Comparison of ENCODE assay signal across 1 cellular context in the genomic region with DNA sequence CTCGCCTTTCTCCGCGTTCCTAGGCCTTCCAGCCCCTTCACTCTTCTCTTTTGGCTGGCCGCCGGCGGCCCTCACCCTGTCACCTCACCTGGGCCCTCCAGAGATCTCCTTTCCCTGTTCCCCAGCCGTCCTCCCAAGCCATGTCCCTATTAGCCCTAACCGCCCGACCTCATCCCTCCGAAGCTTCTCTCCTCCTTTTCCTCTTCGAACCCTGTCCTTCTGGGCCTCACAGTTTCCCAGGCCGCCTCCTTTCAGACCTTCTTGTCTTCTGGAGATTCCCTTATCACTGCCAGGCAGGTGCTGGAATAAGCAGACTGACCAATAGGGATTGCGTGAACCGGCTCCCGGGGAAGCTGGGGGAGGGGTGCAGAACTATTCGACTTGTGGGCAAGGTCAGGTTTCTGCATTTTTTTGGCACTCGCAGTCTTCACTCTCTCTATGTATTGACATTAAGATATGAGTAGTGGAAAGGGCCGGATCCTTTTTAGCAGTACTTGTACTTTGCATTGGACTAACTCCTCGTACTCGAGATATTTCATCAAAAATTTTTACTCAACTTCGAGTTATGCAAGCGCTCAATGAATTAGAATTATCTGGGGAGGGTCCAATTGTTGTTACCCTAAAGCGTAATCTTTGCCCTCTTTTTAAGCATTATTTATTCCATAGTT.
A peak's percentile ranks its signal among the peaks of the same experiment; 100 is the strongest.
TF ChIP-seq lines count a peak whose summit lies in the region.

No MANE protein-coding gene starts in this region.

TF ChIP-seq in K562, 482 proteins besides CTCF, POLR2A, EP300 and RAD21 (continued from another document and continues in another):
- TF ChIP-seq, protein P1, sequence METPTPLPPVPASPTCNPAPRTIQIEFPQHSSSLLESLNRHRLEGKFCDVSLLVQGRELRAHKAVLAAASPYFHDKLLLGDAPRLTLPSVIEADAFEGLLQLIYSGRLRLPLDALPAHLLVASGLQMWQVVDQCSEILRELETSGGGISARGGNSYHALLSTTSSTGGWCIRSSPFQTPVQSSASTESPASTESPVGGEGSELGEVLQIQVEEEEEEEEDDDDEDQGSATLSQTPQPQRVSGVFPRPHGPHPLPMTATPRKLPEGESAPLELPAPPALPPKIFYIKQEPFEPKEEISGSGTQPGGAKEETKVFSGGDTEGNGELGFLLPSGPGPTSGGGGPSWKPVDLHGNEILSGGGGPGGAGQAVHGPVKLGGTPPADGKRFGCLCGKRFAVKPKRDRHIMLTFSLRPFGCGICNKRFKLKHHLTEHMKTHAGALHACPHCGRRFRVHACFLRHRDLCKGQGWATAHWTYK (CRISPR knock-in tag; IDR thresholded peaks at IDR 0.05) = 0 out of 2 replicates have a peak, but pooled peaks have one; percentile 53
- peak; percentile 81 for TF ChIP-seq ESRRA (IDR thresholded peaks at IDR 0.05; ENCODE audit: borderline replicate concordance, low read depth)
- TF ChIP-seq, protein P2, sequence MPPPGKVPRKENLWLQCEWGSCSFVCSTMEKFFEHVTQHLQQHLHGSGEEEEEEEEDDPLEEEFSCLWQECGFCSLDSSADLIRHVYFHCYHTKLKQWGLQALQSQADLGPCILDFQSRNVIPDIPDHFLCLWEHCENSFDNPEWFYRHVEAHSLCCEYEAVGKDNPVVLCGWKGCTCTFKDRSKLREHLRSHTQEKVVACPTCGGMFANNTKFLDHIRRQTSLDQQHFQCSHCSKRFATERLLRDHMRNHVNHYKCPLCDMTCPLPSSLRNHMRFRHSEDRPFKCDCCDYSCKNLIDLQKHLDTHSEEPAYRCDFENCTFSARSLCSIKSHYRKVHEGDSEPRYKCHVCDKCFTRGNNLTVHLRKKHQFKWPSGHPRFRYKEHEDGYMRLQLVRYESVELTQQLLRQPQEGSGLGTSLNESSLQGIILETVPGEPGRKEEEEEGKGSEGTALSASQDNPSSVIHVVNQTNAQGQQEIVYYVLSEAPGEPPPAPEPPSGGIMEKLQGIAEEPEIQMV (tag; conservative IDR thresholded peaks at IDR 0.05; ENCODE audit: low read depth) = no peak
- TF ChIP-seq NCOA1 (IDR thresholded peaks at IDR 0.05; ENCODE audit: low read depth) = peak; percentile 82; the same call in 1 of the 2 replicates
- no peak for TF ChIP-seq IFI16 (CRISPR knock-in tag; IDR thresholded peaks at IDR 0.05)
- no peak for TF ChIP-seq RHOXF2B (CRISPR knock-in tag; conservative IDR thresholded peaks at IDR 0.05)
- TF ChIP-seq SNRNP70 (optimal IDR thresholded peaks at IDR 0.05; ENCODE audit: low read depth, low read length) = no peak
- TF ChIP-seq TARDBP (IDR thresholded peaks at IDR 0.05) = peak; percentile 81; the same call in 1 of the 2 replicates
- TF ChIP-seq CHD1 (IDR thresholded peaks at IDR 0.05; ENCODE audit: low read length) = no peak
- no peak for TF ChIP-seq ZNF830 (CRISPR knock-in tag; IDR thresholded peaks at IDR 0.05)
- peak; percentile 83 for TF ChIP-seq ZFX (CRISPR knock-in tag; IDR thresholded peaks at IDR 0.05)
- no peak for TF ChIP-seq SMAD3 (CRISPR knock-in tag; conservative IDR thresholded peaks at IDR 0.05)
- peak; percentile 30; the same call in 1 of the 2 replicates for TF ChIP-seq PHF8 (IDR thresholded peaks at IDR 0.05; ENCODE audit: borderline replicate concordance, low read length)
- peak; percentile 46; the same call in 1 of the 2 replicates for TF ChIP-seq ZBED1 (IDR thresholded peaks at IDR 0.05)
- 0 out of 2 replicates have a peak, but pooled peaks have one; percentile 19 for TF ChIP-seq ZNF436 (CRISPR knock-in tag; IDR thresholded peaks at IDR 0.05)
- peak; percentile 64 for TF ChIP-seq L3MBTL2 (IDR thresholded peaks at IDR 0.05)
- TF ChIP-seq PTBP1 (IDR thresholded peaks at IDR 0.05; ENCODE audit: low read depth, low read length) = 0 out of 2 replicates have a peak, but pooled peaks have one; percentile 37
- no peak for TF ChIP-seq ZKSCAN8 (CRISPR knock-in tag; IDR thresholded peaks at IDR 0.05)
- TF ChIP-seq MYBL2 (IDR thresholded peaks at IDR 0.05; ENCODE audit: low read depth) = no peak
- TF ChIP-seq MYBL2 (CRISPR knock-in tag; IDR thresholded peaks at IDR 0.05; ENCODE audit: borderline replicate concordance) = no peak
- TF ChIP-seq POLR2G (IDR thresholded peaks at IDR 0.05; ENCODE audit: low read depth, low read length) = no peak
- peak; percentile 93; the same call in 1 of the 2 replicates for TF ChIP-seq CC2D1A (IDR thresholded peaks at IDR 0.05)
- TF ChIP-seq SMARCE1 (IDR thresholded peaks at IDR 0.05) = peak; percentile 91
- TF ChIP-seq XRCC5 (IDR thresholded peaks at IDR 0.05; ENCODE audit: low read depth, low read length) = peak; percentile 36; the same call in 1 of the 2 replicates
- TF ChIP-seq, protein P3, sequence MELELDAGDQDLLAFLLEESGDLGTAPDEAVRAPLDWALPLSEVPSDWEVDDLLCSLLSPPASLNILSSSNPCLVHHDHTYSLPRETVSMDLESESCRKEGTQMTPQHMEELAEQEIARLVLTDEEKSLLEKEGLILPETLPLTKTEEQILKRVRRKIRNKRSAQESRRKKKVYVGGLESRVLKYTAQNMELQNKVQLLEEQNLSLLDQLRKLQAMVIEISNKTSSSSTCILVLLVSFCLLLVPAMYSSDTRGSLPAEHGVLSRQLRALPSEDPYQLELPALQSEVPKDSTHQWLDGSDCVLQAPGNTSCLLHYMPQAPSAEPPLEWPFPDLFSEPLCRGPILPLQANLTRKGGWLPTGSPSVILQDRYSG (tag; conservative IDR thresholded peaks at IDR 0.05; ENCODE audit: low read depth) = no peak
- TF ChIP-seq NFATC3 (IDR thresholded peaks at IDR 0.05) = 0 out of 2 replicates have a peak, but pooled peaks have one; percentile 40
- no peak for TF ChIP-seq TEAD2 (tag; IDR thresholded peaks at IDR 0.05)
- peak; percentile 83; the same call in 1 of the 2 replicates for TF ChIP-seq CTBP1 (IDR thresholded peaks at IDR 0.05; ENCODE audit: borderline replicate concordance)
- TF ChIP-seq, protein P4, sequence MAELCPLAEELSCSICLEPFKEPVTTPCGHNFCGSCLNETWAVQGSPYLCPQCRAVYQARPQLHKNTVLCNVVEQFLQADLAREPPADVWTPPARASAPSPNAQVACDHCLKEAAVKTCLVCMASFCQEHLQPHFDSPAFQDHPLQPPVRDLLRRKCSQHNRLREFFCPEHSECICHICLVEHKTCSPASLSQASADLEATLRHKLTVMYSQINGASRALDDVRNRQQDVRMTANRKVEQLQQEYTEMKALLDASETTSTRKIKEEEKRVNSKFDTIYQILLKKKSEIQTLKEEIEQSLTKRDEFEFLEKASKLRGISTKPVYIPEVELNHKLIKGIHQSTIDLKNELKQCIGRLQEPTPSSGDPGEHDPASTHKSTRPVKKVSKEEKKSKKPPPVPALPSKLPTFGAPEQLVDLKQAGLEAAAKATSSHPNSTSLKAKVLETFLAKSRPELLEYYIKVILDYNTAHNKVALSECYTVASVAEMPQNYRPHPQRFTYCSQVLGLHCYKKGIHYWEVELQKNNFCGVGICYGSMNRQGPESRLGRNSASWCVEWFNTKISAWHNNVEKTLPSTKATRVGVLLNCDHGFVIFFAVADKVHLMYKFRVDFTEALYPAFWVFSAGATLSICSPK (IDR thresholded peaks at IDR 0.05; ENCODE audit: borderline replicate concordance) = no peak
- no peak for TF ChIP-seq NFE2 (IDR thresholded peaks at IDR 0.05; ENCODE audit: low read depth)
- TF ChIP-seq HMG20B (CRISPR knock-in tag; IDR thresholded peaks at IDR 0.05) = no peak
- TF ChIP-seq ETV1 (tag; conservative IDR thresholded peaks at IDR 0.05; ENCODE audit: low read depth) = peak; percentile 29; the same call in 1 of the 2 replicates
- peak; percentile 64; the same call in 1 of the 2 replicates for TF ChIP-seq BRD4 (IDR thresholded peaks at IDR 0.05)
- TF ChIP-seq NUFIP1 (IDR thresholded peaks at IDR 0.05; ENCODE audit: partially characterized antibody) = no peak
- TF ChIP-seq, protein P5, sequence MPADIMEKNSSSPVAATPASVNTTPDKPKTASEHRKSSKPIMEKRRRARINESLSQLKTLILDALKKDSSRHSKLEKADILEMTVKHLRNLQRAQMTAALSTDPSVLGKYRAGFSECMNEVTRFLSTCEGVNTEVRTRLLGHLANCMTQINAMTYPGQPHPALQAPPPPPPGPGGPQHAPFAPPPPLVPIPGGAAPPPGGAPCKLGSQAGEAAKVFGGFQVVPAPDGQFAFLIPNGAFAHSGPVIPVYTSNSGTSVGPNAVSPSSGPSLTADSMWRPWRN (IDR thresholded peaks at IDR 0.05; ENCODE audit: low read depth) = peak; percentile 79; the same call in 1 of the 2 replicates
- peak; percentile 76 for TF ChIP-seq MYC (IDR thresholded peaks at IDR 0.05; ENCODE audit: low read depth, low read length)
- TF ChIP-seq MYC (CRISPR knock-in tag; IDR thresholded peaks at IDR 0.05; ENCODE audit: borderline replicate concordance, low read depth) = no peak
- TF ChIP-seq, protein P6, sequence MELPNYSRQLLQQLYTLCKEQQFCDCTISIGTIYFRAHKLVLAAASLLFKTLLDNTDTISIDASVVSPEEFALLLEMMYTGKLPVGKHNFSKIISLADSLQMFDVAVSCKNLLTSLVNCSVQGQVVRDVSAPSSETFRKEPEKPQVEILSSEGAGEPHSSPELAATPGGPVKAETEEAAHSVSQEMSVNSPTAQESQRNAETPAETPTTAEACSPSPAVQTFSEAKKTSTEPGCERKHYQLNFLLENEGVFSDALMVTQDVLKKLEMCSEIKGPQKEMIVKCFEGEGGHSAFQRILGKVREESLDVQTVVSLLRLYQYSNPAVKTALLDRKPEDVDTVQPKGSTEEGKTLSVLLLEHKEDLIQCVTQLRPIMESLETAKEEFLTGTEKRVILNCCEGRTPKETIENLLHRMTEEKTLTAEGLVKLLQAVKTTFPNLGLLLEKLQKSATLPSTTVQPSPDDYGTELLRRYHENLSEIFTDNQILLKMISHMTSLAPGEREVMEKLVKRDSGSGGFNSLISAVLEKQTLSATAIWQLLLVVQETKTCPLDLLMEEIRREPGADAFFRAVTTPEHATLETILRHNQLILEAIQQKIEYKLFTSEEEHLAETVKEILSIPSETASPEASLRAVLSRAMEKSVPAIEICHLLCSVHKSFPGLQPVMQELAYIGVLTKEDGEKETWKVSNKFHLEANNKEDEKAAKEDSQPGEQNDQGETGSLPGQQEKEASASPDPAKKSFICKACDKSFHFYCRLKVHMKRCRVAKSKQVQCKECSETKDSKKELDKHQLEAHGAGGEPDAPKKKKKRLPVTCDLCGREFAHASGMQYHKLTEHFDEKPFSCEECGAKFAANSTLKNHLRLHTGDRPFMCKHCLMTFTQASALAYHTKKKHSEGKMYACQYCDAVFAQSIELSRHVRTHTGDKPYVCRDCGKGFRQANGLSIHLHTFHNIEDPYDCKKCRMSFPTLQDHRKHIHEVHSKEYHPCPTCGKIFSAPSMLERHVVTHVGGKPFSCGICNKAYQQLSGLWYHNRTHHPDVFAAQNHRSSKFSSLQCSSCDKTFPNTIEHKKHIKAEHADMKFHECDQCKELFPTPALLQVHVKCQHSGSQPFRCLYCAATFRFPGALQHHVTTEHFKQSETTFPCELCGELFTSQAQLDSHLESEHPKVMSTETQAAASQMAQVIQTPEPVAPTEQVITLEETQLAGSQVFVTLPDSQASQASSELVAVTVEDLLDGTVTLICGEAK (IDR thresholded peaks at IDR 0.05) = peak; percentile 34
- TF ChIP-seq, protein P6 (CRISPR knock-in tag; IDR thresholded peaks at IDR 0.05) = no peak
- TF ChIP-seq CREB1 (IDR thresholded peaks at IDR 0.05) = peak; percentile 57; the same call in 1 of the 2 replicates
- no peak for TF ChIP-seq CREB1 (CRISPR knock-in tag; IDR thresholded peaks at IDR 0.05)
- peak; percentile 60; the same call in 1 of the 2 replicates for TF ChIP-seq ZKSCAN1 (IDR thresholded peaks at IDR 0.05; ENCODE audit: low read depth, low read length)
- TF ChIP-seq, protein P7, sequence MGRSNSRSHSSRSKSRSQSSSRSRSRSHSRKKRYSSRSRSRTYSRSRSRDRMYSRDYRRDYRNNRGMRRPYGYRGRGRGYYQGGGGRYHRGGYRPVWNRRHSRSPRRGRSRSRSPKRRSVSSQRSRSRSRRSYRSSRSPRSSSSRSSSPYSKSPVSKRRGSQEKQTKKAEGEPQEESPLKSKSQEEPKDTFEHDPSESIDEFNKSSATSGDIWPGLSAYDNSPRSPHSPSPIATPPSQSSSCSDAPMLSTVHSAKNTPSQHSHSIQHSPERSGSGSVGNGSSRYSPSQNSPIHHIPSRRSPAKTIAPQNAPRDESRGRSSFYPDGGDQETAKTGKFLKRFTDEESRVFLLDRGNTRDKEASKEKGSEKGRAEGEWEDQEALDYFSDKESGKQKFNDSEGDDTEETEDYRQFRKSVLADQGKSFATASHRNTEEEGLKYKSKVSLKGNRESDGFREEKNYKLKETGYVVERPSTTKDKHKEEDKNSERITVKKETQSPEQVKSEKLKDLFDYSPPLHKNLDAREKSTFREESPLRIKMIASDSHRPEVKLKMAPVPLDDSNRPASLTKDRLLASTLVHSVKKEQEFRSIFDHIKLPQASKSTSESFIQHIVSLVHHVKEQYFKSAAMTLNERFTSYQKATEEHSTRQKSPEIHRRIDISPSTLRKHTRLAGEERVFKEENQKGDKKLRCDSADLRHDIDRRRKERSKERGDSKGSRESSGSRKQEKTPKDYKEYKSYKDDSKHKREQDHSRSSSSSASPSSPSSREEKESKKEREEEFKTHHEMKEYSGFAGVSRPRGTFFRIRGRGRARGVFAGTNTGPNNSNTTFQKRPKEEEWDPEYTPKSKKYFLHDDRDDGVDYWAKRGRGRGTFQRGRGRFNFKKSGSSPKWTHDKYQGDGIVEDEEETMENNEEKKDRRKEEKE (IDR thresholded peaks at IDR 0.05; ENCODE audit: borderline replicate concordance in 1 of 2, control insufficient read depth in 1 of 2, low read depth in 2 of 2, low read length in 1 of 2) = 0 out of 4 replicates have a peak, but pooled peaks of 1 of the 2 experiments have one; percentile 34
- no peak for TF ChIP-seq BRCA1 (IDR thresholded peaks at IDR 0.05)
- TF ChIP-seq BRCA1 (CRISPR knock-in tag; IDR thresholded peaks at IDR 0.05) = no peak
- TF ChIP-seq RBFOX2 (IDR thresholded peaks at IDR 0.05; ENCODE audit: low read depth, low read length) = peak; percentile 72
